In genomic region chr7:96685755-96686154, GRCh38 we compare ENCODE assay signal across 12 cellular contexts. TPM values are rescaled to one million over a fixed set of nuclear protein-coding genes. Genes with fewer than 3 reads are reported as not detected.
DNase-seq lines count a peak whose midpoint lies in the region; ATAC-seq and TF ChIP-seq lines count a peak whose summit lies in the region.
"Had no signal": no experiment of that assay in that cellular context is flagged by ENCODE, and none has a peak within 500 bp of the region (broad histone marks: within the 10 kb centered on the region; RNA-seq: fewer than 3 reads in every experiment).

No MANE protein-coding gene starts in this region.

- no peak for TF ChIP-seq POLR2A in gastroesophageal sphincter (IDR thresholded peaks at IDR 0.05)
- no peak for TF ChIP-seq POLR2A in lower leg skin (IDR thresholded peaks at IDR 0.05)

- peaks cover 0 to 4% (median 0%) of the 10 kb centered on the region in 3 donors for H3K4me1 ChIP-seq in gastroesophageal sphincter

- 90 to 100% methylated on average over 1 of the region's 1 CpG for WGBS in gastroesophageal sphincter (ENCODE audit: low coverage in 1 of 2), 2 donors
- 87 to 95% methylated on average over 1 of the region's 1 CpG for WGBS in lower leg skin, 2 donors

- intact Hi-C loops in lower leg skin (cut with DNase I; ENCODE audit: low total_unique reads) = no loop called here

- TF ChIP-seq CTCF in gastroesophageal sphincter (IDR thresholded peaks at IDR 0.05) = no peak
- TF ChIP-seq CTCF in lower leg skin (IDR thresholded peaks at IDR 0.05) = no peak

- H3K27me3 ChIP-seq in gastroesophageal sphincter = no peaks in the 10 kb centered on the region

- no peak overlapping the region for H3K4me3 ChIP-seq in gastroesophageal sphincter
- no peak overlapping the region for H3K4me3 ChIP-seq in lower leg skin (ENCODE audit: low read depth, poor library complexity, severe bottlenecking)

- H3K27ac ChIP-seq in gastroesophageal sphincter = no peak overlapping the region

- ATAC-seq in GM18511 (IDR thresholded peaks at IDR 0.05; ENCODE audit: unreplicated experiment) (peak; percentile 89), GM19463 (IDR thresholded peaks at IDR 0.05; ENCODE audit: unreplicated experiment) (peak; percentile 77), HG02943 (IDR thresholded peaks at IDR 0.05; ENCODE audit: low read depth, unreplicated experiment) (peak; percentile 62), gastroesophageal sphincter (no peak)

- H3K36me3 ChIP-seq in gastroesophageal sphincter = peaks cover 0 to 37% of the 10 kb centered on the region in 2 donors

- DNase-seq in NOMO-1 treated with DMSO at 0.1 percent for 48 hours (lab: John Stamatoyannopoulos, UW; ENCODE audit: unreplicated experiment) (peak; percentile 75), NCI-H2081 treated with DMSO at 0.1 percent for 48 hours (lab: John Stamatoyannopoulos, UW) (no peak), lower leg skin (ENCODE audit: low spot score in 2 of 2) (no peak)
- DNase-seq in stimulated activated CD8-positive, alpha-beta memory T cell treated with anti-CD3 and anti-CD28 coated beads, Interleukin-4, amount 100 ng/mL, for 48 hours = no peak
- DNase-seq: glutamatergic neuron, mesendoderm, SHP77, trophoblast cell had no signal

- H3K9me3 ChIP-seq in gastroesophageal sphincter = peaks cover 0 to 9% (median 0%) of the 10 kb centered on the region in 3 donors

- no peak for TF ChIP-seq EP300 in gastroesophageal sphincter (IDR thresholded peaks at IDR 0.05)

RNA-seq across cellular contexts. Expression of gene SEM1, which starts 23.9 kb away (rescaled TPM):
- total RNA-seq in gastroesophageal sphincter (10 to 100 TPM; 15.2 to 39.2 (median 37.5) TPM), lower leg skin (10 to 100 TPM in 3 of 4 donors, 1 to 10 TPM in 1; 9.7 to 52.8 (median 24.0) TPM)
